8 cellular contexts compared by ENCODE assay signal in the genomic region with DNA sequence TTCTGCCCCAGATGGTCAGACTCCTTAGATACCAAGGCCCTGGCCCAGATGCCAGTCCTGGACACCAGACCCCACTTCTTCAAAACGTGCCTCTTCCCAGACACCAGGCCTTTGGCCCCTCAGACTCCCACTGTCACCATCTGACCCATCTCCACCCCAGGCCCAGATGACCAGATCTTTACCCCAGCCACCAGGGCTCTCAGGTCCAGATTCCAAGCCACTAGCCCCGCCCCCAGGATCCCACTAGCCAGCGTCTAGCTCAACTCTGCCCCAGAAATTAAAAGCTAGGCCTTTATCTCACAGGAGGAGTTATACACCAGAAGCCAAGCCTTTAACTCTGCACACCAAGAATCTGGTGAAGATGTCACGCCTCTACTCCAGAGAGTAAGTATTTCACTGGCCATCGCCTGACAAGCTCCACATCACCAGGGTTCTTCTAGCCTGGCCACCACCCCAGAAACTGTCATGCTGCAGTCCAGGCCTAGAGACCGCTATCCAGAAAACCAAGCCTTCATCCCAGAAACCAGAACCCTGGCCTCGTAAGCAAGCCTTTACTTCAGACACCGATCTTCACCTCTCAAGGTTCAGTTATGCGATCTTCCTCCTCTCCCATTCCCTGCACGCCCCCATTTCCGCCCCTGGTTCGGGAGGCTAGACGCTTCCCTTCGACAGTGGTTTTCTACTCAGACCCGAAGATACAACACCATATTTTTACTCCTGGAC. TPM values are rescaled to one million over a fixed set of nuclear protein-coding genes. Genes with fewer than 3 reads are reported as not detected.
DNase-seq lines count a peak whose midpoint lies in the region; ATAC-seq and TF ChIP-seq lines count a peak whose summit lies in the region.

No MANE protein-coding gene starts in this region.

- no peak overlapping the region for H4K8ac ChIP-seq in mesendoderm (ENCODE audit: low read depth, low read length)

- H3K9me3 Mint-ChIP-seq in MCF 10A (ENCODE audit: unreplicated experiment), result no peaks in the 10 kb centered on the region

- H2BK5ac ChIP-seq in mesendoderm (ENCODE audit: low read length), result no peak overlapping the region

- no peak overlapping the region for H4K5ac ChIP-seq in mesendoderm (ENCODE audit: low read length)

- H2BK120ac ChIP-seq in mesendoderm (ENCODE audit: low read depth, low read length), result no peak overlapping the region

- TF ChIP-seq CTCF in heart right ventricle (IDR thresholded peaks at IDR 0.05) (no peak), MCF 10A (IDR thresholded peaks at IDR 0.05; ENCODE audit: unreplicated experiment) (no peak), vagina (IDR thresholded peaks at IDR 0.05) (no peak)

- TF ChIP-seq POLR2A in vagina (IDR thresholded peaks at IDR 0.05), result no peak

- no peaks in the 10 kb centered on the region for H3K27me3 ChIP-seq in heart right ventricle
- no peaks in the 10 kb centered on the region for H3K27me3 ChIP-seq in mesendoderm (ENCODE audit: insufficient read depth, low read length, poor library complexity)
- no peaks in the 10 kb centered on the region for H3K27me3 ChIP-seq in vagina

- H3K4ac ChIP-seq in mesendoderm (ENCODE audit: low read depth, low read length), result no peak overlapping the region

- intact Hi-C loops in heart right ventricle (cut with DNase I), result loop anchor here in 1 of 10 donors (5.0 kb wide), 1 partner anchor 91 kb away; the partner anchor contains the start of gene PNPLA6
- intact Hi-C loops in left ventricle myocardium superior (cut with micrococcal nuclease), result no loop called here
- intact Hi-C loops in MCF 10A (cut with micrococcal nuclease), result no loop called here
- intact Hi-C loops in vagina (cut with DNase I), result no loop called here

- DNase-seq in heart right ventricle, result no peak
- no peak for DNase-seq in left ventricle myocardium superior
- DNase-seq in MCF 10A (ENCODE audit: unreplicated experiment), result no peak
- no peak for DNase-seq in mesendoderm
- no peak for DNase-seq in vagina (ENCODE audit: extremely low spot score in 2 of 2)
- DNase-seq in NOMO-1 treated with DMSO at 0.1 percent for 48 hours (lab: John Stamatoyannopoulos, UW; ENCODE audit: unreplicated experiment), result no peak

- TSS peak; percentile 76 for BruUV-seq in MCF 10A (replicated peaks; lab: Mats Ljungman, UMichigan)

- H3K9ac ChIP-seq in mesendoderm (ENCODE audit: low read length), result peak overlapping the region; percentile 83

- no peak overlapping the region for H3K18ac ChIP-seq in mesendoderm (ENCODE audit: low read length)

- no peak overlapping the region for H3K23ac ChIP-seq in mesendoderm (ENCODE audit: low read length)

- ATAC-seq in heart right ventricle (no peak), left ventricle myocardium superior (no peak), esophagus mucosa (no peak), HG03025 (IDR thresholded peaks at IDR 0.05; ENCODE audit: low FRiP score, unreplicated experiment) (no peak)

- H3K4me3 ChIP-seq in heart right ventricle (peak overlapping the region; percentile 71 to 95 (median 88)), mesendoderm (ENCODE audit: low read length) (peak overlapping the region; percentile 77), vagina (peak overlapping the region; percentile 78 to 90)

- H3K4me1 ChIP-seq in heart right ventricle, result peaks cover 11 to 39% (median 30%) of the 10 kb centered on the region in 9 donors
- peaks cover 1% of the 10 kb centered on the region for H3K4me1 ChIP-seq in mesendoderm (ENCODE audit: control insufficient read depth, low read depth, low read length)
- peaks cover 40% of the 10 kb centered on the region for H3K4me1 ChIP-seq in vagina

- H3K79me2 ChIP-seq in mesendoderm (ENCODE audit: control insufficient read depth, insufficient read depth, low read length), result peaks cover 40% of the 10 kb centered on the region

- H3K27me3 Mint-ChIP-seq in MCF 10A (ENCODE audit: insufficient read depth, unreplicated experiment), result no peaks in the 10 kb centered on the region

- H2BK15ac ChIP-seq in mesendoderm (replicated peaks; ENCODE audit: low read depth), result no peak overlapping the region

- H3K4me3 Mint-ChIP-seq in MCF 10A (ENCODE audit: unreplicated experiment), result peak overlapping the region; percentile 95

- H3K36me3 ChIP-seq in heart right ventricle (peaks cover 0 to 50% (median 10%) of the 10 kb centered on the region in 9 donors), mesendoderm (ENCODE audit: control insufficient read depth, insufficient read depth, low read length) (no peaks in the 10 kb centered on the region), vagina (peaks cover 0 to 34% of the 10 kb centered on the region in 2 donors)

- peak overlapping the region; percentile 100 for H3K27ac Mint-ChIP-seq in MCF 10A (ENCODE audit: low read depth, unreplicated experiment)

- H3K36me3 Mint-ChIP-seq in MCF 10A (ENCODE audit: insufficient read depth, unreplicated experiment), result peaks cover 37% of the 10 kb centered on the region

- H3K27ac ChIP-seq in heart right ventricle (peak overlapping the region in 9 of 10 donors; percentile 54 to 89 (median 76)), mesendoderm (ENCODE audit: low read depth, low read length) (no peak overlapping the region), vagina (peak overlapping the region; percentile 80)

- H2AK5ac ChIP-seq in mesendoderm (ENCODE audit: low read length), result peak overlapping the region; percentile 64

- H3K56ac ChIP-seq in mesendoderm (ENCODE audit: low read length), result peak overlapping the region; percentile 88

- 5% methylated on average over 15 of the region's 15 CpGs for WGBS in heart right ventricle, 2 donors
- WGBS in mesendoderm (ENCODE audit: extremely low coverage, insufficient coverage, low lambda C conversion rate), result no CpG with 5 or more reads among the region's 15 CpGs

- CTCF ChIA-PET in MCF 10A (lab: Yijun Ruan, JAX), result interaction anchor here (0.9 to 1.9 kb wide), 3 partner anchors 47 to 60 kb away, joined by 3 to 10 read pairs (median 8); partner anchors contain the start of gene TRAPPC5

- peak overlapping the region; percentile 100 for H3K4me2 ChIP-seq in mesendoderm (ENCODE audit: low read length)

- POLR2A ChIA-PET in MCF 10A (lab: Yijun Ruan, JAX), result interaction anchor here (0.8 to 2.5 kb wide), 15 partner anchors 9 to 596 kb away, joined by 3 to 41 read pairs (median 4); partner anchors contain the start of genes PNPLA6, TRAPPC5 and ZNF557

- peaks cover 27% of the 10 kb centered on the region for H3K79me1 ChIP-seq in mesendoderm (ENCODE audit: low read length)

- H3K4me1 Mint-ChIP-seq in MCF 10A (ENCODE audit: insufficient read depth, unreplicated experiment), result peaks cover 23% of the 10 kb centered on the region

- H3K9me3 ChIP-seq in heart right ventricle (no peaks in the 10 kb centered on the region), vagina (no peaks in the 10 kb centered on the region)

RNA-seq across cellular contexts. Expression of gene XAB2, which starts 0.6 kb away (rescaled TPM):
- total RNA-seq in heart right ventricle (10 to 100 TPM; 18.6 to 25.1 (median 22.4) TPM), left ventricle myocardium superior (27.5 TPM), MCF 10A (2022) (28.7 and 29.4 TPM in 2 replicates), vagina (44.0 TPM), esophagus mucosa (17.9 TPM)
- polyA plus RNA-seq in heart right ventricle, result 10 to 100 TPM; 28.0 to 31.9 TPM
- polyA plus RNA-seq in mesendoderm (2013, experiment 1 of 2), result 21.0 TPM
- polyA plus RNA-seq in mesendoderm (2013, experiment 2 of 2), result 20.3 TPM

RNA-seq across cellular contexts. Expression of gene PET100, which starts 0.8 kb away (rescaled TPM):
- 100 to 1,000 TPM; 119 to 230 (median 150) TPM for total RNA-seq in heart right ventricle
- 1,000 to 10,000 TPM in 1 of 2 donors, 10 to 100 TPM in 1; 99.1 to 1,041 TPM for polyA plus RNA-seq in heart right ventricle
- total RNA-seq in left ventricle myocardium superior, result 206 TPM
- 53.9 and 101 TPM in 2 replicates for total RNA-seq in MCF 10A (2022)
- polyA plus RNA-seq in mesendoderm (2013, experiment 1 of 2), result 401 TPM
- polyA plus RNA-seq in mesendoderm (2013, experiment 2 of 2), result 400 TPM
- 16.7 TPM for total RNA-seq in vagina
- 91.7 TPM for total RNA-seq in esophagus mucosa

RNA-seq across cellular contexts. Expression of gene PCP2, which starts 4.8 kb away (rescaled TPM):
- 1 to 10 TPM in 5 of 10 donors, under 1 TPM in 3, not detected in 2; 0.35 to 3.8 (median 2.3) TPM for total RNA-seq in heart right ventricle
- polyA plus RNA-seq in heart right ventricle, result 1 to 10 TPM in 1 of 2 donors, under 1 TPM in 1; 0.67 to 1.0 TPM
- 6.5 TPM for total RNA-seq in left ventricle myocardium superior
- total RNA-seq in MCF 10A (2022), result not detected in 2 replicates
- polyA plus RNA-seq in mesendoderm (2013, experiment 1 of 2), result not detected
- not detected for polyA plus RNA-seq in mesendoderm (2013, experiment 2 of 2)
- total RNA-seq in vagina, result not detected
- total RNA-seq in esophagus mucosa, result not detected

RNA-seq across cellular contexts. Expression of gene STXBP2, which starts 8.2 kb away (rescaled TPM):
- total RNA-seq in heart right ventricle (10 to 100 TPM in 2 of 10 donors, 1 to 10 TPM in 8; 1.6 to 19.6 (median 2.5) TPM), left ventricle myocardium superior (9.7 TPM), MCF 10A (2022) (94.4 and 102 TPM in 2 replicates), vagina (64.3 TPM), esophagus mucosa (62.7 TPM)
- polyA plus RNA-seq in heart right ventricle, result 1 to 10 TPM; 6.0 to 6.7 TPM
- 24.9 TPM for polyA plus RNA-seq in mesendoderm (2013, experiment 1 of 2)
- polyA plus RNA-seq in mesendoderm (2013, experiment 2 of 2), result 26.5 TPM

RNA-seq across cellular contexts. Expression of gene CAMSAP3, which starts 33.1 kb away (rescaled TPM):
- 1 to 10 TPM in 1 of 10 donors, under 1 TPM in 9; 0.13 to 2.0 (median 0.30) TPM for total RNA-seq in heart right ventricle
- polyA plus RNA-seq in heart right ventricle, result under 1 TPM; 0.03 to 0.37 TPM
- 2.6 TPM for total RNA-seq in left ventricle myocardium superior
- total RNA-seq in MCF 10A (2022), result 6.7 and 9.1 TPM in 2 replicates
- 10.4 TPM for polyA plus RNA-seq in mesendoderm (2013, experiment 1 of 2)
- polyA plus RNA-seq in mesendoderm (2013, experiment 2 of 2), result 10.1 TPM
- 12.8 TPM for total RNA-seq in vagina
- 21.2 TPM for total RNA-seq in esophagus mucosa
